ENCODE assay signal across 27 cellular contexts in genomic region chr10:104831272-104831671, GRCh38.
A peak's percentile ranks its signal among the peaks of the same experiment; 100 is the strongest.
DNase-seq lines count a peak whose midpoint lies in the region; ATAC-seq, FAIRE-seq and TF ChIP-seq lines count a peak whose summit lies in the region.
"Had no signal": no experiment of that assay in that cellular context is flagged by ENCODE, and none has a peak within 500 bp of the region (broad histone marks: within the 10 kb centered on the region; RNA-seq: fewer than 3 reads in every experiment).

No MANE protein-coding gene starts in this region.

- H3K36me3 ChIP-seq in GM12878 (ENCODE audit: control insufficient read depth in 2 of 2, insufficient read depth in 2 of 2, low read length in 1 of 2) (no peaks in the 10 kb centered on the region), hepatocyte (replicated peaks; ENCODE audit: insufficient read depth, low read depth) (no peaks in the 10 kb centered on the region)
- H3K36me3 ChIP-seq: BE2C; BLaER1 treated with 17β-estradiol and CSF1 and Interleukin-3, amounts not matched to agents 10 nM and 100 nM; HAP-1 had no signal

- no peak for FAIRE-seq in GM12878 (lab: Jason Lieb, UNC)
- FAIRE-seq: A549, D721Med, GM18507, GM19239, H54 had no signal

- TF ChIP-seq POLR2A in GM12878 (IDR thresholded peaks at IDR 0.05; ENCODE audit: low read depth, low read length), result no peak

- no peak for TF ChIP-seq RAD21 in GM12878 (IDR thresholded peaks at IDR 0.05; ENCODE audit: insufficient read depth, low read depth, low read length)

- 10% methylated on average over 5 of the region's 5 CpGs for WGBS in GM12878 (ENCODE audit: insufficient coverage, insufficient replicate concordance, low lambda C conversion rate, missing lambda C conversion rate)
- whole genome bisulfite sequencing in hepatocyte (ENCODE audit: low lambda C conversion rate, missing lambda C conversion rate), result 86% methylated on average over 5 of the region's 5 CpGs

- H3K9me3 ChIP-seq in GM12878 (replicated peaks; ENCODE audit: control insufficient read depth, insufficient read depth, low read length) (no peaks in the 10 kb centered on the region; the same call in 2 of the 3 replicates), hepatocyte (ENCODE audit: low read depth) (no peaks in the 10 kb centered on the region)
- H3K9me3 ChIP-seq: A549, BE2C, HAP-1 had no signal

- DNase-seq in GM12878 (ENCODE audit: low read depth, low spot score) (no peak), hepatocyte (ENCODE audit: low spot score) (no peak), OCI-M1 (lab: John Stamatoyannopoulos, UW) (no peak)
- DNase-seq: 8988T; ACHN; AML-193; BE2C; CD4-positive, alpha-beta T cell; CD8-positive, alpha-beta memory T cell; DMS 273 treated with DMSO at 0.1 percent for 48 hours; DMS79; EL; GDM1; GOT3; HFFc6 had no signal

- H3K4me1 ChIP-seq in GM12878 (ENCODE audit: control insufficient read depth, insufficient read depth, low read length) (no peaks in the 10 kb centered on the region), hepatocyte (ENCODE audit: insufficient read depth) (no peaks in the 10 kb centered on the region)
- H3K4me1 ChIP-seq: A549; BE2C; BLaER1 treated with 17β-estradiol and CSF1 and Interleukin-3, amounts not matched to agents 10 nM and 100 nM; HAP-1 had no signal

- no peak for TF ChIP-seq EP300 in GM12878 (IDR thresholded peaks at IDR 0.05; ENCODE audit: borderline replicate concordance in 1 of 2, control insufficient read depth in 1 of 2, low read depth in 2 of 2, low read length in 2 of 2)

- POLR2A ChIA-PET in GM12878 (lab: Charles Lee), result no interaction called here

- no peaks in the 10 kb centered on the region for H3K27me3 ChIP-seq in GM12878 (replicated peaks in 1 of 2; ENCODE audit: control insufficient read depth in 2 of 2, insufficient read depth in 2 of 2, low read length in 1 of 2)
- no peaks in the 10 kb centered on the region for H3K27me3 ChIP-seq in hepatocyte
- H3K27me3 ChIP-seq: BE2C; BLaER1 treated with 17β-estradiol and CSF1 and Interleukin-3, amounts not matched to agents 10 nM and 100 nM had no signal

- no TSS peak for BruUV-seq in GM12878 (replicated peaks; lab: Mats Ljungman, UMichigan)

- in situ Hi-C loops in GM12878 (cut with MboI), result no loop called here

- intact Hi-C loops in GM12878 (cut with micrococcal nuclease; ENCODE audit: unreplicated experiment), result no loop called here

- no peak overlapping the region for H3K9ac ChIP-seq in GM12878 (ENCODE audit: control insufficient read depth, insufficient read depth, low read length)
- H3K9ac ChIP-seq: BLaER1 treated with 17β-estradiol and CSF1 and Interleukin-3, amounts not matched to agents 10 nM and 100 nM had no signal

- no peak overlapping the region for H2AFZ ChIP-seq in GM12878 (ENCODE audit: control insufficient read depth, low read depth, low read length)
- H2AFZ ChIP-seq in hepatocyte, result no peak overlapping the region

- ATAC-seq in GM18498 (IDR thresholded peaks at IDR 0.05; ENCODE audit: unreplicated experiment) (peak; percentile 41), GM18868 (IDR thresholded peaks at IDR 0.05; ENCODE audit: unreplicated experiment) (peak; percentile 53), HG02759 (IDR thresholded peaks at IDR 0.05; ENCODE audit: unreplicated experiment) (peak; percentile 39), GM12878 (peak; percentile 71), GM21786 (IDR thresholded peaks at IDR 0.05; ENCODE audit: unreplicated experiment) (no peak), HG03571 (IDR thresholded peaks at IDR 0.05; ENCODE audit: unreplicated experiment) (no peak)
- ATAC-seq: A549 had no signal

- CTCF ChIA-PET in GM12878 (lab: Yijun Ruan, JAX), result no interaction called here

- SMC1A ChIA-PET in GM12878 (lab: Charles Lee; ENCODE audit: uncharacterized antibody, unreplicated experiment), result no interaction called here

- H4K20me1 ChIP-seq in GM12878 (ENCODE audit: control insufficient read depth, insufficient read depth) (no peaks in the 10 kb centered on the region), hepatocyte (ENCODE audit: insufficient read depth, poor library complexity, severe bottlenecking) (no peaks in the 10 kb centered on the region)
- H4K20me1 ChIP-seq: BLaER1 treated with 17β-estradiol and CSF1 and Interleukin-3, amounts not matched to agents 10 nM and 100 nM had no signal

- no peaks in the 10 kb centered on the region for H3K79me2 ChIP-seq in GM12878 (ENCODE audit: control insufficient read depth, insufficient read depth, low read length)
- no peaks in the 10 kb centered on the region for H3K79me2 ChIP-seq in hepatocyte

- H3K27ac ChIP-seq in GM12878 (ENCODE audit: control insufficient read depth, insufficient read depth) (no peak overlapping the region), hepatocyte (no peak overlapping the region)
- H3K27ac ChIP-seq: A549; BLaER1 treated with 17β-estradiol and CSF1 and Interleukin-3, amounts not matched to agents 10 nM and 100 nM had no signal

- no peaks in the 10 kb centered on the region for H3K9me2 ChIP-seq in hepatocyte (replicated peaks; ENCODE audit: insufficient read depth)

- H3K4me3 ChIP-seq in GM12878 (no peak overlapping the region), hepatocyte (no peak overlapping the region)
- H3K4me3 ChIP-seq: A549; BLaER1 treated with 17β-estradiol and CSF1 and Interleukin-3, amounts not matched to agents 10 nM and 100 nM; HAP-1 had no signal

- RAD21 ChIA-PET in GM12878 (lab: Charles Lee; ENCODE audit: unreplicated experiment), result no interaction called here

- H3K4me2 ChIP-seq in GM12878 (ENCODE audit: control insufficient read depth, insufficient read depth), result no peak overlapping the region
- no peak overlapping the region for H3K4me2 ChIP-seq in hepatocyte
- H3K4me2 ChIP-seq: A549; BLaER1 treated with 17β-estradiol and CSF1 and Interleukin-3, amounts not matched to agents 10 nM and 100 nM had no signal

- no peak for TF ChIP-seq CTCF in GM12878 (IDR thresholded peaks at IDR 0.05 in 2 of 3, conservative IDR thresholded peaks at IDR 0.05 in 1 of 3; ENCODE audit: control insufficient read depth in 2 of 3, extremely low read depth in 1 of 3, insufficient read depth in 1 of 3, low read depth in 3 of 3, low read length in 3 of 3)
- TF ChIP-seq CTCF in hepatocyte (IDR thresholded peaks at IDR 0.05; ENCODE audit: poor library complexity), result no peak

TF ChIP-seq in GM12878, 131 proteins besides CTCF, POLR2A, EP300 and RAD21 (continues in another document):
- TF ChIP-seq BCL3 (IDR thresholded peaks at IDR 0.05; ENCODE audit: borderline replicate concordance, insufficient read depth, low read depth, low read length, poor library complexity, severe bottlenecking) (no peak), PRDM15 (CRISPR knock-in tag; IDR thresholded peaks at IDR 0.05) (no peak), SRF (IDR thresholded peaks at IDR 0.05; ENCODE audit: low read depth in 2 of 2, low read length in 2 of 2) (no peak), E4F1 (IDR thresholded peaks at IDR 0.05; ENCODE audit: borderline replicate concordance, partially characterized antibody) (no peak), NRF1 (conservative IDR thresholded peaks at IDR 0.05; ENCODE audit: low read depth, low read length) (no peak)

Comparison
In these comparisons a context has a peak if more than half of its experiments do, and no peak if none do; other contexts are left out.
1. ATAC-seq: peak in GM18498 (single experiment), GM18868 (single experiment), HG02759 (single experiment) and GM12878 (single experiment); none in GM21786 (single experiment) and HG03571 (single experiment).